ENCODE assay signal across 1 cellular context in genomic region chr1:40389234-40389815, GRCh38.
TF ChIP-seq lines count a peak whose summit lies in the region.

No MANE protein-coding gene starts in this region.

TF ChIP-seq in GM12878, 131 proteins besides CTCF, POLR2A, EP300 and RAD21 (continued from another document):
- TF ChIP-seq PBX3 (IDR thresholded peaks at IDR 0.05; ENCODE audit: insufficient replicate concordance, low read depth, low read length) (no peak), RUNX3 (IDR thresholded peaks at IDR 0.05; ENCODE audit: low read length) (0 out of 2 replicates have a peak, but pooled peaks have one; percentile 7), ZBTB33 (IDR thresholded peaks at IDR 0.05) (no peak), BCL11A (IDR thresholded peaks at IDR 0.05; ENCODE audit: low read depth, low read length) (no peak), MTA2 (IDR thresholded peaks at IDR 0.05; ENCODE audit: low read depth) (no peak), MEF2B (IDR thresholded peaks at IDR 0.05; ENCODE audit: partially characterized antibody, poor library complexity, severe bottlenecking) (no peak)
